In the genomic region with DNA sequence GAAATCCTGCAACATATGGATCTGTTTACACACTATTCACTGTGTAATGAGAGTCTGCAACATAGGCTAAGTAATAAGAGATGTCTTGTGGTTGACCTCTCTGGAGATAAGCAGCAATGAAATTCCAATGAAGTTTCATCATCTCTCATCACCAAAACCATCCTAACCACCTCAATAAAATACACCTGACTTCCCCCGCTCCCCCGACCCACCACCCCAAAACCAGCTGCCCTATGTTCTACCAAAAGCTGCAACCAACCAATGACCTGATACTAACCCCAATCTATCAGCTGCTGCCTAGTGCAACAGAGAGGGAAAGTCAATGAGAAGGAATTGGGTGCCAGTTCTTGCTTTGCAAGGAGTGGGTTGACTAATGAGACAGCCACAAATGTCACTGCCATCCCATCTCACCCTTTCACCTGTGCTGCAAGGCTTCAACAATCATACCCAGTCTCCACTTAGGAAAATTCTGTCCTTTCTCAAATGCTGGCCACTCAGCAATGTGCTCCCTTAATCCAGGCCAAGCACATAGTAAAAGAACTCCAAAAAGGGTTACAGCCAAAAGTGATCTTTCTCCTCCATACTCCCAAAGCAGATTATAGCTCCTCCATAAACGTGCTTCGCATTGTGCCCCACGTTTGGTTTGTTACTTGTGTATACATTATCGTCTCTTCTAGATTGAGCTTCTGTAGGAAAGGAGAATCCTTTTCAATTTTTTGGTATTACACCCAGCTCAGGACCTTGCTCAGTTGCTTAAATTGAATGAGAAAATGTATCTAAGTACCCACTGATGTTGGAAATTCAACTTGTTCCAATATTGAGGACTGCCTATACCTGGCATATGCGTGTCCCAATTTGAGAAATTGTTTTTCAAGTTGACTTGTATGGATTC, we compare ENCODE assay signal across 1 cellular context.
A peak's percentile ranks its signal among the peaks of the same experiment; 100 is the strongest.
TF ChIP-seq lines count a peak whose summit lies in the region.

No MANE protein-coding gene starts in this region.

TF ChIP-seq in GM12878, 131 proteins besides CTCF, POLR2A, EP300 and RAD21 (continued from another document and continues in another):
- TF ChIP-seq POU2F2 (IDR thresholded peaks at IDR 0.05; ENCODE audit: borderline replicate concordance, low read depth, low read length) = peak; percentile 82; the same call in 2 of the 3 replicates
- TF ChIP-seq, protein P1, sequence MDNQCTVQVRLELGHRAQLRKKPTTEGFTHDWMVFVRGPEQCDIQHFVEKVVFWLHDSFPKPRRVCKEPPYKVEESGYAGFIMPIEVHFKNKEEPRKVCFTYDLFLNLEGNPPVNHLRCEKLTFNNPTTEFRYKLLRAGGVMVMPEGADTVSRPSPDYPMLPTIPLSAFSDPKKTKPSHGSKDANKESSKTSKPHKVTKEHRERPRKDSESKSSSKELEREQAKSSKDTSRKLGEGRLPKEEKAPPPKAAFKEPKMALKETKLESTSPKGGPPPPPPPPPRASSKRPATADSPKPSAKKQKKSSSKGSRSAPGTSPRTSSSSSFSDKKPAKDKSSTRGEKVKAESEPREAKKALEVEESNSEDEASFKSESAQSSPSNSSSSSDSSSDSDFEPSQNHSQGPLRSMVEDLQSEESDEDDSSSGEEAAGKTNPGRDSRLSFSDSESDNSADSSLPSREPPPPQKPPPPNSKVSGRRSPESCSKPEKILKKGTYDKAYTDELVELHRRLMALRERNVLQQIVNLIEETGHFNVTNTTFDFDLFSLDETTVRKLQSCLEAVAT (IDR thresholded peaks at IDR 0.05) = no peak
- TF ChIP-seq MEF2B (IDR thresholded peaks at IDR 0.05; ENCODE audit: partially characterized antibody, poor library complexity, severe bottlenecking) = no peak
- no peak for TF ChIP-seq NFXL1 (IDR thresholded peaks at IDR 0.05; ENCODE audit: borderline replicate concordance)
- no peak for TF ChIP-seq NBN (IDR thresholded peaks at IDR 0.05)
- TF ChIP-seq, protein P2, sequence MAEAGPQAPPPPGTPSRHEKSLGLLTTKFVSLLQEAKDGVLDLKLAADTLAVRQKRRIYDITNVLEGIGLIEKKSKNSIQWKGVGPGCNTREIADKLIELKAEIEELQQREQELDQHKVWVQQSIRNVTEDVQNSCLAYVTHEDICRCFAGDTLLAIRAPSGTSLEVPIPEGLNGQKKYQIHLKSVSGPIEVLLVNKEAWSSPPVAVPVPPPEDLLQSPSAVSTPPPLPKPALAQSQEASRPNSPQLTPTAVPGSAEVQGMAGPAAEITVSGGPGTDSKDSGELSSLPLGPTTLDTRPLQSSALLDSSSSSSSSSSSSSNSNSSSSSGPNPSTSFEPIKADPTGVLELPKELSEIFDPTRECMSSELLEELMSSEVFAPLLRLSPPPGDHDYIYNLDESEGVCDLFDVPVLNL (IDR thresholded peaks at IDR 0.05; ENCODE audit: low read depth, low read length) = no peak
- TF ChIP-seq, protein P3, sequence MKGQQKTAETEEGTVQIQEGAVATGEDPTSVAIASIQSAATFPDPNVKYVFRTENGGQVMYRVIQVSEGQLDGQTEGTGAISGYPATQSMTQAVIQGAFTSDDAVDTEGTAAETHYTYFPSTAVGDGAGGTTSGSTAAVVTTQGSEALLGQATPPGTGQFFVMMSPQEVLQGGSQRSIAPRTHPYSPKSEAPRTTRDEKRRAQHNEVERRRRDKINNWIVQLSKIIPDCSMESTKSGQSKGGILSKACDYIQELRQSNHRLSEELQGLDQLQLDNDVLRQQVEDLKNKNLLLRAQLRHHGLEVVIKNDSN (IDR thresholded peaks at IDR 0.05; ENCODE audit: borderline replicate concordance, extremely low read length, insufficient read depth, low read depth, low read length) = no peak
- TF ChIP-seq ZNF274 (IDR thresholded peaks at IDR 0.05; ENCODE audit: insufficient read depth, insufficient read length) = no peak
- TF ChIP-seq PAX5 (IDR thresholded peaks at IDR 0.05; ENCODE audit: borderline replicate concordance, low read depth, low read length) = peak; percentile 73; the same call in 1 of the 2 replicates
- peak; percentile 61; the same call in 1 of the 2 replicates for TF ChIP-seq TAF1 (IDR thresholded peaks at IDR 0.05; ENCODE audit: borderline replicate concordance, low read depth, low read length)
- no peak for TF ChIP-seq BMI1 (IDR thresholded peaks at IDR 0.05; ENCODE audit: borderline replicate concordance)
- TF ChIP-seq WRNIP1 (IDR thresholded peaks at IDR 0.05; ENCODE audit: borderline replicate concordance, low read depth, low read length) = no peak
- TF ChIP-seq NFYA (IDR thresholded peaks at IDR 0.05; ENCODE audit: borderline replicate concordance, low read depth, low read length) = no peak
- TF ChIP-seq STAT3 (IDR thresholded peaks at IDR 0.05; ENCODE audit: low read depth, low read length) = no peak
- TF ChIP-seq ZNF217 (IDR thresholded peaks at IDR 0.05) = no peak
- no peak for TF ChIP-seq ATF7 (IDR thresholded peaks at IDR 0.05; ENCODE audit: low read depth)
- no peak for TF ChIP-seq ZZZ3 (IDR thresholded peaks at IDR 0.05; ENCODE audit: control insufficient read depth, insufficient read length, low read depth)
- TF ChIP-seq, protein P4, sequence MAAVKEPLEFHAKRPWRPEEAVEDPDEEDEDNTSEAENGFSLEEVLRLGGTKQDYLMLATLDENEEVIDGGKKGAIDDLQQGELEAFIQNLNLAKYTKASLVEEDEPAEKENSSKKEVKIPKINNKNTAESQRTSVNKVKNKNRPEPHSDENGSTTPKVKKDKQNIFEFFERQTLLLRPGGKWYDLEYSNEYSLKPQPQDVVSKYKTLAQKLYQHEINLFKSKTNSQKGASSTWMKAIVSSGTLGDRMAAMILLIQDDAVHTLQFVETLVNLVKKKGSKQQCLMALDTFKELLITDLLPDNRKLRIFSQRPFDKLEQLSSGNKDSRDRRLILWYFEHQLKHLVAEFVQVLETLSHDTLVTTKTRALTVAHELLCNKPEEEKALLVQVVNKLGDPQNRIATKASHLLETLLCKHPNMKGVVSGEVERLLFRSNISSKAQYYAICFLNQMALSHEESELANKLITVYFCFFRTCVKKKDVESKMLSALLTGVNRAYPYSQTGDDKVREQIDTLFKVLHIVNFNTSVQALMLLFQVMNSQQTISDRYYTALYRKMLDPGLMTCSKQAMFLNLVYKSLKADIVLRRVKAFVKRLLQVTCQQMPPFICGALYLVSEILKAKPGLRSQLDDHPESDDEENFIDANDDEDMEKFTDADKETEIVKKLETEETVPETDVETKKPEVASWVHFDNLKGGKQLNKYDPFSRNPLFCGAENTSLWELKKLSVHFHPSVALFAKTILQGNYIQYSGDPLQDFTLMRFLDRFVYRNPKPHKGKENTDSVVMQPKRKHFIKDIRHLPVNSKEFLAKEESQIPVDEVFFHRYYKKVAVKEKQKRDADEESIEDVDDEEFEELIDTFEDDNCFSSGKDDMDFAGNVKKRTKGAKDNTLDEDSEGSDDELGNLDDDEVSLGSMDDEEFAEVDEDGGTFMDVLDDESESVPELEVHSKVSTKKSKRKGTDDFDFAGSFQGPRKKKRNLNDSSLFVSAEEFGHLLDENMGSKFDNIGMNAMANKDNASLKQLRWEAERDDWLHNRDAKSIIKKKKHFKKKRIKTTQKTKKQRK (IDR thresholded peaks at IDR 0.05; ENCODE audit: low read depth, low read length) = no peak
- peak; percentile 45; the same call in 1 of the 2 replicates for TF ChIP-seq IRF4 (IDR thresholded peaks at IDR 0.05; ENCODE audit: low read depth, low read length)
- no peak; the same call in 1 of the 2 replicates for TF ChIP-seq RCOR1 (conservative IDR thresholded peaks at IDR 0.05; ENCODE audit: low read depth, low read length)
- TF ChIP-seq ZNF622 (IDR thresholded peaks at IDR 0.05) = no peak
- TF ChIP-seq LARP7 (IDR thresholded peaks at IDR 0.05) = no peak
- TF ChIP-seq ZNF24 (IDR thresholded peaks at IDR 0.05) = no peak
- peak; percentile 97 for TF ChIP-seq SMAD5 (IDR thresholded peaks at IDR 0.05; ENCODE audit: low read depth)
- TF ChIP-seq, protein P5, sequence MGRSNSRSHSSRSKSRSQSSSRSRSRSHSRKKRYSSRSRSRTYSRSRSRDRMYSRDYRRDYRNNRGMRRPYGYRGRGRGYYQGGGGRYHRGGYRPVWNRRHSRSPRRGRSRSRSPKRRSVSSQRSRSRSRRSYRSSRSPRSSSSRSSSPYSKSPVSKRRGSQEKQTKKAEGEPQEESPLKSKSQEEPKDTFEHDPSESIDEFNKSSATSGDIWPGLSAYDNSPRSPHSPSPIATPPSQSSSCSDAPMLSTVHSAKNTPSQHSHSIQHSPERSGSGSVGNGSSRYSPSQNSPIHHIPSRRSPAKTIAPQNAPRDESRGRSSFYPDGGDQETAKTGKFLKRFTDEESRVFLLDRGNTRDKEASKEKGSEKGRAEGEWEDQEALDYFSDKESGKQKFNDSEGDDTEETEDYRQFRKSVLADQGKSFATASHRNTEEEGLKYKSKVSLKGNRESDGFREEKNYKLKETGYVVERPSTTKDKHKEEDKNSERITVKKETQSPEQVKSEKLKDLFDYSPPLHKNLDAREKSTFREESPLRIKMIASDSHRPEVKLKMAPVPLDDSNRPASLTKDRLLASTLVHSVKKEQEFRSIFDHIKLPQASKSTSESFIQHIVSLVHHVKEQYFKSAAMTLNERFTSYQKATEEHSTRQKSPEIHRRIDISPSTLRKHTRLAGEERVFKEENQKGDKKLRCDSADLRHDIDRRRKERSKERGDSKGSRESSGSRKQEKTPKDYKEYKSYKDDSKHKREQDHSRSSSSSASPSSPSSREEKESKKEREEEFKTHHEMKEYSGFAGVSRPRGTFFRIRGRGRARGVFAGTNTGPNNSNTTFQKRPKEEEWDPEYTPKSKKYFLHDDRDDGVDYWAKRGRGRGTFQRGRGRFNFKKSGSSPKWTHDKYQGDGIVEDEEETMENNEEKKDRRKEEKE (IDR thresholded peaks at IDR 0.05) = no peak
- TF ChIP-seq, protein P6, sequence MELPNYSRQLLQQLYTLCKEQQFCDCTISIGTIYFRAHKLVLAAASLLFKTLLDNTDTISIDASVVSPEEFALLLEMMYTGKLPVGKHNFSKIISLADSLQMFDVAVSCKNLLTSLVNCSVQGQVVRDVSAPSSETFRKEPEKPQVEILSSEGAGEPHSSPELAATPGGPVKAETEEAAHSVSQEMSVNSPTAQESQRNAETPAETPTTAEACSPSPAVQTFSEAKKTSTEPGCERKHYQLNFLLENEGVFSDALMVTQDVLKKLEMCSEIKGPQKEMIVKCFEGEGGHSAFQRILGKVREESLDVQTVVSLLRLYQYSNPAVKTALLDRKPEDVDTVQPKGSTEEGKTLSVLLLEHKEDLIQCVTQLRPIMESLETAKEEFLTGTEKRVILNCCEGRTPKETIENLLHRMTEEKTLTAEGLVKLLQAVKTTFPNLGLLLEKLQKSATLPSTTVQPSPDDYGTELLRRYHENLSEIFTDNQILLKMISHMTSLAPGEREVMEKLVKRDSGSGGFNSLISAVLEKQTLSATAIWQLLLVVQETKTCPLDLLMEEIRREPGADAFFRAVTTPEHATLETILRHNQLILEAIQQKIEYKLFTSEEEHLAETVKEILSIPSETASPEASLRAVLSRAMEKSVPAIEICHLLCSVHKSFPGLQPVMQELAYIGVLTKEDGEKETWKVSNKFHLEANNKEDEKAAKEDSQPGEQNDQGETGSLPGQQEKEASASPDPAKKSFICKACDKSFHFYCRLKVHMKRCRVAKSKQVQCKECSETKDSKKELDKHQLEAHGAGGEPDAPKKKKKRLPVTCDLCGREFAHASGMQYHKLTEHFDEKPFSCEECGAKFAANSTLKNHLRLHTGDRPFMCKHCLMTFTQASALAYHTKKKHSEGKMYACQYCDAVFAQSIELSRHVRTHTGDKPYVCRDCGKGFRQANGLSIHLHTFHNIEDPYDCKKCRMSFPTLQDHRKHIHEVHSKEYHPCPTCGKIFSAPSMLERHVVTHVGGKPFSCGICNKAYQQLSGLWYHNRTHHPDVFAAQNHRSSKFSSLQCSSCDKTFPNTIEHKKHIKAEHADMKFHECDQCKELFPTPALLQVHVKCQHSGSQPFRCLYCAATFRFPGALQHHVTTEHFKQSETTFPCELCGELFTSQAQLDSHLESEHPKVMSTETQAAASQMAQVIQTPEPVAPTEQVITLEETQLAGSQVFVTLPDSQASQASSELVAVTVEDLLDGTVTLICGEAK (IDR thresholded peaks at IDR 0.05; ENCODE audit: borderline replicate concordance) = no peak
- TF ChIP-seq, protein P7, sequence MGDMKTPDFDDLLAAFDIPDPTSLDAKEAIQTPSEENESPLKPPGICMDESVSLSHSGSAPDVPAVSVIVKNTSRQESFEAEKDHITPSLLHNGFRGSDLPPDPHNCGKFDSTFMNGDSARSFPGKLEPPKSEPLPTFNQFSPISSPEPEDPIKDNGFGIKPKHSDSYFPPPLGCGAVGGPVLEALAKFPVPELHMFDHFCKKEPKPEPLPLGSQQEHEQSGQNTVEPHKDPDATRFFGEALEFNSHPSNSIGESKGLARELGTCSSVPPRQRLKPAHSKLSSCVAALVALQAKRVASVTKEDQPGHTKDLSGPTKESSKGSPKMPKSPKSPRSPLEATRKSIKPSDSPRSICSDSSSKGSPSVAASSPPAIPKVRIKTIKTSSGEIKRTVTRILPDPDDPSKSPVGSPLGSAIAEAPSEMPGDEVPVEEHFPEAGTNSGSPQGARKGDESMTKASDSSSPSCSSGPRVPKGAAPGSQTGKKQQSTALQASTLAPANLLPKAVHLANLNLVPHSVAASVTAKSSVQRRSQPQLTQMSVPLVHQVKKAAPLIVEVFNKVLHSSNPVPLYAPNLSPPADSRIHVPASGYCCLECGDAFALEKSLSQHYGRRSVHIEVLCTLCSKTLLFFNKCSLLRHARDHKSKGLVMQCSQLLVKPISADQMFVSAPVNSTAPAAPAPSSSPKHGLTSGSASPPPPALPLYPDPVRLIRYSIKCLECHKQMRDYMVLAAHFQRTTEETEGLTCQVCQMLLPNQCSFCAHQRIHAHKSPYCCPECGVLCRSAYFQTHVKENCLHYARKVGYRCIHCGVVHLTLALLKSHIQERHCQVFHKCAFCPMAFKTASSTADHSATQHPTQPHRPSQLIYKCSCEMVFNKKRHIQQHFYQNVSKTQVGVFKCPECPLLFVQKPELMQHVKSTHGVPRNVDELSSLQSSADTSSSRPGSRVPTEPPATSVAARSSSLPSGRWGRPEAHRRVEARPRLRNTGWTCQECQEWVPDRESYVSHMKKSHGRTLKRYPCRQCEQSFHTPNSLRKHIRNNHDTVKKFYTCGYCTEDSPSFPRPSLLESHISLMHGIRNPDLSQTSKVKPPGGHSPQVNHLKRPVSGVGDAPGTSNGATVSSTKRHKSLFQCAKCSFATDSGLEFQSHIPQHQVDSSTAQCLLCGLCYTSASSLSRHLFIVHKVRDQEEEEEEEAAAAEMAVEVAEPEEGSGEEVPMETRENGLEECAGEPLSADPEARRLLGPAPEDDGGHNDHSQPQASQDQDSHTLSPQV (IDR thresholded peaks at IDR 0.05) = no peak
- TF ChIP-seq FOXK2 (IDR thresholded peaks at IDR 0.05) = no peak
- no peak for TF ChIP-seq TCF12 (IDR thresholded peaks at IDR 0.05; ENCODE audit: low read depth, low read length)
- TF ChIP-seq SRF (IDR thresholded peaks at IDR 0.05; ENCODE audit: low read depth in 2 of 2, low read length in 2 of 2) = 0 out of 4 replicates have a peak, but pooled peaks of 1 of the 2 experiments have one; percentile 3
